ENCODE assay signal across 20 cellular contexts in the genomic region with DNA sequence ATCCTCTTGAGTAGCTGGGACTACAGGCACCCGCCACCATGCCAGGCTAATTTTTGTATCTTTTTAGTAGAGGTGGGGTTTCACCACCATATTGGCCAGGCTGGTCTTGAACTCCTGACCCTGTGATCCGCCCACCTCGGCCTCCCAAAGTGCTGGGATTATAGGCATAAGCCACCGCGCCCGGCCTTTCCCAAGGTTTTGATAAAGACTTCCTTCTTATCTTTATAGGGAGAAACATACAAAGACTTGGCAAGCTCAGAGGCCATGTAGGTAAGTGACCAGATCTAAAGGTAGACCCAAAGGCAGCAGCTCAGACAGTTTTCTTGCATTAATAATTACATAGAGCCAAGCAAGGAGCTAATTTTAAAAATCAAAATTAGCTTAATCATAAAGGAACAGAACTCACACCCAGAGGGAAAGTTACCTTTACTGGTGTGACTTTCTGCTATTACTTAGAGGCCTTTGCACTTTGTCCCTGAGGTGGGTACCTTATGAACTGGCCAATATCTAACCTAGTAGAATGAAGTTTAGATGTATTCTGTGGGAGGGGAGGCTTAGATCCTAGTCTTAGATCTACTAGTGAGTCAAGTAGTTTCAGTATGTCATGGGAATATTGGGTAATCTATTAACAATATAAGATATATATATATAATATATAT.
DNase-seq lines count a peak whose midpoint lies in the region; ATAC-seq and TF ChIP-seq lines count a peak whose summit lies in the region.
"Had no signal": no experiment of that assay in that cellular context is flagged by ENCODE, and none has a peak within 500 bp of the region (broad histone marks: within the 10 kb centered on the region; RNA-seq: fewer than 3 reads in every experiment).

No MANE protein-coding gene starts in this region.

- H3F3A ChIP-seq in GM23338 (replicated peaks; ENCODE audit: low read depth): no peaks in the 10 kb centered on the region

- H3K9me2 ChIP-seq in GM23338 (ENCODE audit: insufficient read depth): no peaks in the 10 kb centered on the region; the same call in 1 of the 2 replicates

- H2BK20ac ChIP-seq in H9 (ENCODE audit: low read depth, low read length, poor library complexity, severe bottlenecking): no peak overlapping the region

- H2BK120ac ChIP-seq in H9 (ENCODE audit: low read depth, low read length, poor library complexity, severe bottlenecking): no peak overlapping the region

- DNase-seq in GM23338 (ENCODE audit: low spot score) (no peak), colonic mucosa (peak; percentile 56), mucosa of descending colon (peak; percentile 53 to 60 (median 53)), stomach (peak; percentile 57), H9 (no peak), OCI-M2 (lab: John Stamatoyannopoulos, UW; ENCODE audit: unreplicated experiment) (no peak), Caco-2 (no peak)
- DNase-seq: Calu3; CD4-positive, CD25-positive, alpha-beta regulatory T cell; CD8-positive, alpha-beta memory T cell; DMS53; DMS79 treated with DMSO at 0.1 percent for 48 hours; GF-D8; H7 had no signal

- H3K36me3 Mint-ChIP-seq in GM23338 (ENCODE audit: low read depth): no peaks in the 10 kb centered on the region
- H3K36me3 Mint-ChIP-seq in H9 (ENCODE audit: insufficient read depth in 1 of 3, low read depth in 3 of 3): peaks cover 0 to 1% (median 0%) of the 10 kb centered on the region in 3 experiments; a peak in 1 of 7 replicates
- H3K36me3 Mint-ChIP-seq in Caco-2 (ENCODE audit: insufficient read depth, unreplicated experiment): no peaks in the 10 kb centered on the region
- H3K36me3 Mint-ChIP-seq: CD4-positive, CD25-positive, alpha-beta regulatory T cell; CD8-positive, alpha-beta memory T cell had no signal

- no peaks in the 10 kb centered on the region for H3K79me1 ChIP-seq in H9 (ENCODE audit: insufficient read depth, low read depth, low read length, poor library complexity, severe bottlenecking)

- H3K27me3 Mint-ChIP-seq in GM23338 (ENCODE audit: insufficient read depth, low read depth, poor library complexity) (no peaks in the 10 kb centered on the region), H9 (ENCODE audit: low read depth) (no peaks in the 10 kb centered on the region), Caco-2 (ENCODE audit: insufficient read depth, unreplicated experiment) (no peaks in the 10 kb centered on the region)

- no peak overlapping the region for H3K4ac ChIP-seq in H9 (ENCODE audit: low read depth, low read length)

- H3K4me3 ChIP-seq in GM23338: no peak overlapping the region
- no peak overlapping the region for H3K4me3 ChIP-seq in colonic mucosa
- H3K4me3 ChIP-seq in mucosa of descending colon: no peak overlapping the region
- no peak overlapping the region for H3K4me3 ChIP-seq in stomach
- H3K4me3 ChIP-seq in Caco-2 (ENCODE audit: low read depth, low read length): no peak overlapping the region
- H3K4me3 ChIP-seq: BLaER1 had no signal

- H2BK15ac ChIP-seq in H9 (ENCODE audit: low read depth, low read length): no peak overlapping the region

- H2AFZ ChIP-seq in GM23338: 0 out of 2 replicates have a peak overlapping the region, but pooled peaks have one; percentile 5
- H2AFZ ChIP-seq in H9 (ENCODE audit: low read length): no peak overlapping the region

- H4K20me1 ChIP-seq in GM23338 (replicated peaks; ENCODE audit: insufficient read depth) (no peaks in the 10 kb centered on the region), H9 (ENCODE audit: control insufficient read depth, insufficient read depth, insufficient read length) (no peaks in the 10 kb centered on the region)
- H4K20me1 ChIP-seq: BLaER1 had no signal

- H3K27me3 ChIP-seq in GM23338 (ENCODE audit: insufficient read depth): no peaks in the 10 kb centered on the region
- no peaks in the 10 kb centered on the region for H3K27me3 ChIP-seq in colonic mucosa
- H3K27me3 ChIP-seq in stomach: no peaks in the 10 kb centered on the region
- H3K27me3 ChIP-seq in H9 (ENCODE audit: insufficient read depth, low read length): no peaks in the 10 kb centered on the region
- no peaks in the 10 kb centered on the region for H3K27me3 ChIP-seq in Caco-2 (replicated peaks; ENCODE audit: control insufficient read depth, insufficient read depth, low read length)
- H3K27me3 ChIP-seq: BLaER1 had no signal

- no peak overlapping the region for H4K8ac ChIP-seq in H9 (replicated peaks; ENCODE audit: insufficient read length, low read depth, low read length)

- no peak overlapping the region for H3T11ph ChIP-seq in H9 (ENCODE audit: low read length)

- H3K27ac ChIP-seq in GM23338 (ENCODE audit: low read depth): no peak overlapping the region
- H3K27ac ChIP-seq in colonic mucosa: no peak overlapping the region
- peak overlapping the region in 4 of 5 donors; percentile 0 to 79 (median 49) for H3K27ac ChIP-seq in stomach
- no peak overlapping the region for H3K27ac ChIP-seq in H9 (ENCODE audit: insufficient read length, low read depth, low read length)
- H3K27ac ChIP-seq: 22Rv1, BLaER1, C4-2B had no signal

- no peaks in the 10 kb centered on the region for H3K23me2 ChIP-seq in H9 (ENCODE audit: insufficient read length, low read depth, low read length, poor library complexity, severe bottlenecking)

- H3K4me2 ChIP-seq in GM23338 (no peak overlapping the region), H9 (ENCODE audit: insufficient read depth, insufficient read length, low read length) (no peak overlapping the region)
- H3K4me2 ChIP-seq: BLaER1 had no signal

- H3K9me3 ChIP-seq in colonic mucosa (no peaks in the 10 kb centered on the region), mucosa of descending colon (no peaks in the 10 kb centered on the region), stomach (no peaks in the 10 kb centered on the region), H9 (ENCODE audit: control insufficient read depth, low read depth, low read length) (no peaks in the 10 kb centered on the region), Caco-2 (no peaks in the 10 kb centered on the region)
- H3K9me3 ChIP-seq: BLaER1 had no signal

- no peak overlapping the region for H3K18ac ChIP-seq in H9 (ENCODE audit: insufficient read length, low read depth, low read length)

- CTCF ChIA-PET in Caco-2 (lab: Charles Lee): no interaction called here

- BruUV-seq in Caco-2 (replicated peaks; lab: Mats Ljungman, UMichigan): no TSS peak

- H3K79me2 ChIP-seq in GM23338 (replicated peaks; ENCODE audit: insufficient read depth): no peaks in the 10 kb centered on the region
- no peaks in the 10 kb centered on the region for H3K79me2 ChIP-seq in H9 (ENCODE audit: insufficient read depth, low read length)

- TF ChIP-seq CTCF in GM23338 (conservative IDR thresholded peaks at IDR 0.05; ENCODE audit: low read depth in 2 of 2): no peak
- TF ChIP-seq CTCF in colonic mucosa (IDR thresholded peaks at IDR 0.05): no peak
- no peak for TF ChIP-seq CTCF in mucosa of descending colon (IDR thresholded peaks at IDR 0.05)
- no peak for TF ChIP-seq CTCF in stomach (IDR thresholded peaks at IDR 0.05)
- no peak for TF ChIP-seq CTCF in H9 (conservative IDR thresholded peaks at IDR 0.05)
- TF ChIP-seq CTCF in Caco-2 (IDR thresholded peaks at IDR 0.05; ENCODE audit: insufficient read depth in 1 of 2, low read depth in 1 of 2, low read length in 1 of 2, severe bottlenecking in 1 of 2, unreplicated experiment in 1 of 2): no peak

- no peak overlapping the region for H4K91ac ChIP-seq in H9 (ENCODE audit: insufficient read length, low read depth, low read length)

- no peak overlapping the region for H2BK5ac ChIP-seq in H9 (ENCODE audit: insufficient read length, low read length)

- ATAC-seq in GM23338: no peak
- peak; percentile 77 for ATAC-seq in mucosa of descending colon
- ATAC-seq in HG02623 (IDR thresholded peaks at IDR 0.05; ENCODE audit: unreplicated experiment): no peak
- ATAC-seq: HCT116 had no signal

- H3K4me1 ChIP-seq in GM23338 (ENCODE audit: insufficient read depth) (peaks cover 33% of the 10 kb centered on the region), colonic mucosa (peaks cover 4% of the 10 kb centered on the region), mucosa of descending colon (ENCODE audit: low read depth) (peaks cover 22% of the 10 kb centered on the region), stomach (peaks cover 0 to 69% (median 33%) of the 10 kb centered on the region in 4 donors), H9 (ENCODE audit: insufficient read depth, low read length) (peaks cover 3% of the 10 kb centered on the region; the same call in 1 of the 2 replicates), Caco-2 (peaks cover 51% of the 10 kb centered on the region)
- H3K4me1 ChIP-seq: BLaER1 had no signal

- no peak overlapping the region for H3K23ac ChIP-seq in H9 (ENCODE audit: insufficient read length, low read depth, low read length)

- no peak for TF ChIP-seq EP300 in stomach (IDR thresholded peaks at IDR 0.05)

- intact Hi-C loops in colonic mucosa (cut with DNase I) (no loop called here), mucosa of descending colon (cut with DNase I, micrococcal nuclease) (no loop called here), stomach (cut with DNase I; ENCODE audit: low total_unique reads) (no loop called here), Caco-2 (cut with micrococcal nuclease; ENCODE audit: unreplicated experiment) (no loop called here)

- TF ChIP-seq POLR2A in stomach (IDR thresholded peaks at IDR 0.05): no peak

- H4K5ac ChIP-seq in H9 (ENCODE audit: insufficient read length, low read depth, low read length): no peak overlapping the region

- H3K9ac ChIP-seq in colonic mucosa (ENCODE audit: low read depth in 2 of 2, low read length in 2 of 2): no peak overlapping the region
- H3K9ac ChIP-seq in H9 (ENCODE audit: extremely low read depth, insufficient read length, low read length): no peak overlapping the region
- H3K9ac ChIP-seq: BLaER1 had no signal

- no peaks in the 10 kb centered on the region for H3K9me3 Mint-ChIP-seq in GM23338
- no peaks in the 10 kb centered on the region for H3K9me3 Mint-ChIP-seq in H9
- peaks cover 11% of the 10 kb centered on the region for H3K9me3 Mint-ChIP-seq in Caco-2 (ENCODE audit: unreplicated experiment)
- H3K9me3 Mint-ChIP-seq: CD4-positive, CD25-positive, alpha-beta regulatory T cell had no signal

- no peak overlapping the region for H2AK5ac ChIP-seq in H9 (ENCODE audit: insufficient read length, low read length)

- no peaks in the 10 kb centered on the region for H3K36me3 ChIP-seq in GM23338 (ENCODE audit: insufficient read depth)
- no peaks in the 10 kb centered on the region for H3K36me3 ChIP-seq in colonic mucosa
- no peaks in the 10 kb centered on the region for H3K36me3 ChIP-seq in mucosa of descending colon (ENCODE audit: low read depth)
- no peaks in the 10 kb centered on the region for H3K36me3 ChIP-seq in stomach
- no peaks in the 10 kb centered on the region for H3K36me3 ChIP-seq in Caco-2 (ENCODE audit: control insufficient read depth, insufficient read depth, low read length)
- H3K36me3 ChIP-seq: BLaER1 had no signal

- H3K56ac ChIP-seq in H9 (ENCODE audit: insufficient read length, low read depth, low read length): no peak overlapping the region

- no peak overlapping the region for H3K4me3 Mint-ChIP-seq in GM23338
- no peak overlapping the region for H3K4me3 Mint-ChIP-seq in H9
- no peak overlapping the region for H3K4me3 Mint-ChIP-seq in Caco-2 (ENCODE audit: unreplicated experiment)
- H3K4me3 Mint-ChIP-seq: B cell; CD4-positive, CD25-positive, alpha-beta regulatory T cell; CD8-positive, alpha-beta memory T cell had no signal

- no peak overlapping the region for H2BK12ac ChIP-seq in H9 (ENCODE audit: insufficient read length, low read depth, low read length)

- POLR2A ChIA-PET in Caco-2 (lab: Charles Lee): no interaction called here

- peaks cover 24% of the 10 kb centered on the region for H3K4me1 Mint-ChIP-seq in GM23338
- H3K4me1 Mint-ChIP-seq in H9: peaks cover 30 to 38% of the 10 kb centered on the region in 2 experiments
- H3K4me1 Mint-ChIP-seq in Caco-2 (ENCODE audit: low read depth, unreplicated experiment): peaks cover 45% of the 10 kb centered on the region
- H3K4me1 Mint-ChIP-seq: B cell; CD4-positive, CD25-positive, alpha-beta regulatory T cell; CD8-positive, alpha-beta memory T cell had no signal

- 39 to 76% (median 57%) methylated on average over 6 of the region's 6 CpGs for WGBS in stomach, 5 donors
- no CpG with 5 or more reads among the region's 6 CpGs for WGBS in H9 (ENCODE audit: extremely low coverage, insufficient read length, low lambda C conversion rate)

- H3K27ac Mint-ChIP-seq in GM23338 (no peak overlapping the region), H9 (peak overlapping the region in 1 of 3 experiments; percentile 70; a peak in 1 of 7 replicates), Caco-2 (ENCODE audit: unreplicated experiment) (no peak overlapping the region)
- H3K27ac Mint-ChIP-seq: B cell; CD4-positive, CD25-positive, alpha-beta regulatory T cell; CD8-positive, alpha-beta memory T cell had no signal

- H3K14ac ChIP-seq in H9 (ENCODE audit: insufficient read depth, low read length): no peak overlapping the region

Comparison
In these comparisons a context has a peak if more than half of its experiments do, and no peak if none do; other contexts are left out.
1. DNase-seq: peak in colonic mucosa (single experiment), mucosa of descending colon (3 of 3) and stomach (single experiment); none in GM23338 (single experiment), H9 (single experiment), OCI-M2 (single experiment) and Caco-2 (0 of 2).
2. H3K27ac ChIP-seq: peak in stomach (4 of 5); none in GM23338 (single experiment), colonic mucosa (single experiment) and H9 (single experiment).